9 cellular contexts compared by ENCODE assay signal in genomic region chr11:62889484-62890437, GRCh38. TPM values are rescaled to one million over a fixed set of nuclear protein-coding genes. Genes with fewer than 3 reads are reported as not detected.
A peak's percentile ranks its signal among the peaks of the same experiment; 100 is the strongest.
DNase-seq lines count a peak whose midpoint lies in the region; ATAC-seq and TF ChIP-seq lines count a peak whose summit lies in the region.
"Had no signal": no experiment of that assay in that cellular context is flagged by ENCODE, and none has a peak within 500 bp of the region (broad histone marks: within the 10 kb centered on the region; RNA-seq: fewer than 3 reads in every experiment).

No MANE protein-coding gene starts in this region.

- H3K4me1 Mint-ChIP-seq in activated B cell treated with CpG ODN at 0.5 μM for 24 hours, result peaks cover 7% of the 10 kb centered on the region

- peaks cover 55% of the 10 kb centered on the region for H3K36me3 Mint-ChIP-seq in activated B cell treated with CpG ODN at 0.5 μM for 24 hours (ENCODE audit: low read depth)

- peak overlapping the region; percentile 45 for H3K4me3 Mint-ChIP-seq in activated B cell treated with CpG ODN at 0.5 μM for 24 hours

- DNase-seq in A172 (ENCODE audit: low spot score) (peak; percentile 67), HCEC 1CT (peak; percentile 55), activated B cell treated with CpG ODN at 0.5 μM for 24 hours (no peak), kidney glomerular epithelial cell (lab: John Stamatoyannopoulos, UW) (peak; percentile 19)
- DNase-seq in activated effector memory CD4-positive, alpha-beta T cell treated with Interleukin-2 at 50 U/mL for 16 hours, result no peak

- H3K9me3 Mint-ChIP-seq in activated B cell treated with CpG ODN at 0.5 μM for 24 hours, result no peaks in the 10 kb centered on the region

- intact Hi-C loops in activated B cell treated with CpG ODN at 0.5 μM for 24 hours (cut with micrococcal nuclease), result loop anchor here (10.0 kb wide), 2 partner anchors 505 to 675 kb away; partner anchors contain the start of gene PLAAT2

- ATAC-seq in activated B cell treated with CpG ODN at 0.5 μM for 24 hours (ENCODE audit: low read depth), result peak; percentile 26
- ATAC-seq in GM19455 (IDR thresholded peaks at IDR 0.05; ENCODE audit: unreplicated experiment), result no peak
- no peak for ATAC-seq in GM19467 (IDR thresholded peaks at IDR 0.05; ENCODE audit: unreplicated experiment)
- ATAC-seq in HG02642 (IDR thresholded peaks at IDR 0.05; ENCODE audit: poor library complexity, unreplicated experiment), result no peak

- POLR2A ChIA-PET in activated B cell treated with CpG ODN at 0.5 μM for 24 hours (lab: Charles Lee), result interaction anchor here (0.5 to 1.2 kb wide), 8 partner anchors 8 to 904 kb away, joined by 3 to 11 read pairs (median 4); partner anchors contain the start of gene SLC3A2

- no peak overlapping the region for H3K27ac Mint-ChIP-seq in activated B cell treated with CpG ODN at 0.5 μM for 24 hours

- no peak for TF ChIP-seq CTCF in activated B cell treated with CpG ODN at 0.5 μM for 24 hours (IDR thresholded peaks at IDR 0.05)

- CTCF ChIA-PET in activated B cell treated with CpG ODN at 0.5 μM for 24 hours (lab: Charles Lee), result interaction anchor here (2.7 kb wide), 1 partner anchor 16 kb away, joined by 6 read pairs; no protein-coding TSS in a partner anchor

- H3K27me3 Mint-ChIP-seq in activated B cell treated with CpG ODN at 0.5 μM for 24 hours, result peaks cover 2% of the 10 kb centered on the region

RNA-seq across cellular contexts. Expression of gene SLC3A2, which starts 9.1 kb away (rescaled TPM):
- total RNA-seq in A172 (2014; rRNA removed; shearing (Covaris generic)), result 198 and 207 TPM in 2 replicates
- total RNA-seq in activated B cell treated with CpG ODN at 0.5 μM for 24 hours, result 270 and 274 TPM in 2 replicates

RNA-seq across cellular contexts. Expression of gene CHRM1, which starts 31.4 kb away (rescaled TPM):
- 0.02 TPM in 1 of 2 replicates, not detected in the other for total RNA-seq in A172 (2014; rRNA removed; shearing (Covaris generic))
- not detected in 2 replicates for total RNA-seq in activated B cell treated with CpG ODN at 0.5 μM for 24 hours

RNA-seq across cellular contexts. Expression of gene WDR74, which starts 50.4 kb away (rescaled TPM):
- total RNA-seq in A172 (2014; rRNA removed; shearing (Covaris generic)), result 92.4 and 104 TPM in 2 replicates
- total RNA-seq in activated B cell treated with CpG ODN at 0.5 μM for 24 hours, result 95.9 and 124 TPM in 2 replicates

RNA-seq across cellular contexts. Expression of gene TEX54, which starts 57.1 kb away (rescaled TPM):
- not detected in 2 replicates for total RNA-seq in A172 (2014; rRNA removed; shearing (Covaris generic))
- 0.55 TPM in 1 of 2 replicates, not detected in the other for total RNA-seq in activated B cell treated with CpG ODN at 0.5 μM for 24 hours
- total RNA-seq: frontal cortex had no signal

RNA-seq across cellular contexts. Expression of gene STX5, which starts 57.9 kb away (rescaled TPM):
- 28.0 and 33.8 TPM in 2 replicates for total RNA-seq in A172 (2014; rRNA removed; shearing (Covaris generic))
- total RNA-seq in activated B cell treated with CpG ODN at 0.5 μM for 24 hours, result 58.4 and 71.5 TPM in 2 replicates

Comparison
In these comparisons a context has a peak if more than half of its experiments do, and no peak if none do; other contexts are left out.
1. DNase-seq: peak in A172 (single experiment), HCEC 1CT (single experiment) and kidney glomerular epithelial cell (single experiment); none in activated B cell treated with CpG ODN at 0.5 μM for 24 hours (single experiment) and activated effector memory CD4-positive, alpha-beta T cell treated with Interleukin-2 at 50 U/mL for 16 hours (single experiment).